ENCODE assay signal across 4 cellular contexts in the genomic region with DNA sequence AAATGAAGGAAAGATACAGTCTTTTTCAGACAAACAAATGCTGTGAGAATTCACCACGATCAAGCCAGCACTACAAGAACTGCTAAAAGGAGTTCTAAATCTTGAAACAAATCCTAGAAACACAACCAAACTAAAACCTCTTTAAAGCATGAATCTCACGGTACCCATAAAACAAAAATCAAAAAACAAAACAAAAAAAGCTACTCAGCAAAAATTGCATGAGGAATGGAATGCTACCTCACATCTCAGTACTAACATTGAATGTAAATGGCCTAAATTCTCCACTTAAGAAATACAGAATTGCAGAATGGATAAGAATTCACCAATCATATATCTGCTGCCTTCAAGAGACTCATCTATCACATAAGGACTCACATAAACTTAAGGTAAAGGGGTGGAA.
TF ChIP-seq lines count a peak whose summit lies in the region.

No MANE protein-coding gene starts in this region.

TF ChIP-seq in HepG2, 621 proteins besides CTCF, POLR2A, EP300 and RAD21:
- peak; percentile 77 for TF ChIP-seq MAFF (IDR thresholded peaks at IDR 0.05; ENCODE audit: low read depth, low read length)
- no peak for TF ChIP-seq EZH2 (conservative IDR thresholded peaks at IDR 0.05; ENCODE audit: low read depth, low read length)
- TF ChIP-seq MAFK (conservative IDR thresholded peaks at IDR 0.05 in 1 of 2, IDR thresholded peaks at IDR 0.05 in 1 of 2; ENCODE audit: low read length in 2 of 2), result peak; percentile 69 to 83; a peak in 3 of 4 replicates
TF ChIP-seq in HepG2: peak in this region for 2.

TF ChIP-seq in A549, 52 proteins besides CTCF, POLR2A, EP300 and RAD21:
- TF ChIP-seq ZFP36 (IDR thresholded peaks at IDR 0.05; ENCODE audit: borderline replicate concordance, partially characterized antibody) (no peak), MAFK (IDR thresholded peaks at IDR 0.05; ENCODE audit: partially characterized antibody) (peak; percentile 63)

TF ChIP-seq in IMR-90, 13 proteins besides CTCF, POLR2A, EP300 and RAD21:
- TF ChIP-seq NFE2L2 (IDR thresholded peaks at IDR 0.05; ENCODE audit: low read depth, low read length) (no peak), CHD1 (IDR thresholded peaks at IDR 0.05; ENCODE audit: low read depth, low read length) (no peak), MAFK (IDR thresholded peaks at IDR 0.05; ENCODE audit: low read depth, low read length) (peak; percentile 66)

TF ChIP-seq in K562, 482 proteins besides CTCF, POLR2A, EP300 and RAD21:
- TF ChIP-seq FOXA1 (IDR thresholded peaks at IDR 0.05; ENCODE audit: borderline replicate concordance), result no peak
- no peak for TF ChIP-seq ERF (CRISPR knock-in tag; IDR thresholded peaks at IDR 0.05)
- TF ChIP-seq, protein P1, sequence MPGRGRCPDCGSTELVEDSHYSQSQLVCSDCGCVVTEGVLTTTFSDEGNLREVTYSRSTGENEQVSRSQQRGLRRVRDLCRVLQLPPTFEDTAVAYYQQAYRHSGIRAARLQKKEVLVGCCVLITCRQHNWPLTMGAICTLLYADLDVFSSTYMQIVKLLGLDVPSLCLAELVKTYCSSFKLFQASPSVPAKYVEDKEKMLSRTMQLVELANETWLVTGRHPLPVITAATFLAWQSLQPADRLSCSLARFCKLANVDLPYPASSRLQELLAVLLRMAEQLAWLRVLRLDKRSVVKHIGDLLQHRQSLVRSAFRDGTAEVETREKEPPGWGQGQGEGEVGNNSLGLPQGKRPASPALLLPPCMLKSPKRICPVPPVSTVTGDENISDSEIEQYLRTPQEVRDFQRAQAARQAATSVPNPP (IDR thresholded peaks at IDR 0.05; ENCODE audit: borderline replicate concordance, insufficient read depth, insufficient read length), result no peak
- no peak for TF ChIP-seq MTA1 (IDR thresholded peaks at IDR 0.05; ENCODE audit: borderline replicate concordance)
- no peak for TF ChIP-seq ZSCAN32 (CRISPR knock-in tag; IDR thresholded peaks at IDR 0.05)
- TF ChIP-seq MAFF (IDR thresholded peaks at IDR 0.05; ENCODE audit: low read length), result peak; percentile 46
- no peak for TF ChIP-seq RBM25 (IDR thresholded peaks at IDR 0.05; ENCODE audit: low read depth, low read length, severe bottlenecking)
- TF ChIP-seq ZNF778 (CRISPR knock-in tag; IDR thresholded peaks at IDR 0.05), result no peak
- TF ChIP-seq, protein P2, sequence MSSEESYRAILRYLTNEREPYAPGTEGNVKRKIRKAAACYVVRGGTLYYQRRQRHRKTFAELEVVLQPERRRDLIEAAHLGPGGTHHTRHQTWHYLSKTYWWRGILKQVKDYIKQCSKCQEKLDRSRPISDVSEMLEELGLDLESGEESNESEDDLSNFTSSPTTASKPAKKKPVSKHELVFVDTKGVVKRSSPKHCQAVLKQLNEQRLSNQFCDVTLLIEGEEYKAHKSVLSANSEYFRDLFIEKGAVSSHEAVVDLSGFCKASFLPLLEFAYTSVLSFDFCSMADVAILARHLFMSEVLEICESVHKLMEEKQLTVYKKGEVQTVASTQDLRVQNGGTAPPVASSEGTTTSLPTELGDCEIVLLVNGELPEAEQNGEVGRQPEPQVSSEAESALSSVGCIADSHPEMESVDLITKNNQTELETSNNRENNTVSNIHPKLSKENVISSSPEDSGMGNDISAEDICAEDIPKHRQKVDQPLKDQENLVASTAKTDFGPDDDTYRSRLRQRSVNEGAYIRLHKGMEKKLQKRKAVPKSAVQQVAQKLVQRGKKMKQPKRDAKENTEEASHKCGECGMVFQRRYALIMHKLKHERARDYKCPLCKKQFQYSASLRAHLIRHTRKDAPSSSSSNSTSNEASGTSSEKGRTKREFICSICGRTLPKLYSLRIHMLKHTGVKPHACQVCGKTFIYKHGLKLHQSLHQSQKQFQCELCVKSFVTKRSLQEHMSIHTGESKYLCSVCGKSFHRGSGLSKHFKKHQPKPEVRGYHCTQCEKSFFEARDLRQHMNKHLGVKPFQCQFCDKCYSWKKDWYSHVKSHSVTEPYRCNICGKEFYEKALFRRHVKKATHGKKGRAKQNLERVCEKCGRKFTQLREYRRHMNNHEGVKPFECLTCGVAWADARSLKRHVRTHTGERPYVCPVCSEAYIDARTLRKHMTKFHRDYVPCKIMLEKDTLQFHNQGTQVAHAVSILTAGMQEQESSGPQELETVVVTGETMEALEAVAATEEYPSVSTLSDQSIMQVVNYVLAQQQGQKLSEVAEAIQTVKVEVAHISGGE (CRISPR knock-in tag; IDR thresholded peaks at IDR 0.05), result no peak
- TF ChIP-seq, protein P3, sequence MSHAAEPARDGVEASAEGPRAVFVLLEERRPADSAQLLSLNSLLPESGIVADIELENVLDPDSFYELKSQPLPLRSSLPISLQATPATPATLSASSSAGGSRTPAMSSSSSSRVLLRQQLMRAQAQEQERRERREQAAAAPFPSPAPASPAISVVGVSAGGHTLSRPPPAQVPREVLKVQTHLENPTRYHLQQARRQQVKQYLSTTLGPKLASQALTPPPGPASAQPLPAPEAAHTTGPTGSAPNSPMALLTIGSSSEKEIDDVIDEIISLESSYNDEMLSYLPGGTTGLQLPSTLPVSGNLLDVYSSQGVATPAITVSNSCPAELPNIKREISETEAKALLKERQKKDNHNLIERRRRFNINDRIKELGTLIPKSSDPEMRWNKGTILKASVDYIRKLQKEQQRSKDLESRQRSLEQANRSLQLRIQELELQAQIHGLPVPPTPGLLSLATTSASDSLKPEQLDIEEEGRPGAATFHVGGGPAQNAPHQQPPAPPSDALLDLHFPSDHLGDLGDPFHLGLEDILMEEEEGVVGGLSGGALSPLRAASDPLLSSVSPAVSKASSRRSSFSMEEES (CRISPR knock-in tag; IDR thresholded peaks at IDR 0.05), result no peak
- no peak for TF ChIP-seq FUS (optimal IDR thresholded peaks at IDR 0.05; ENCODE audit: low read depth, low read length)
- TF ChIP-seq C11orf30 (IDR thresholded peaks at IDR 0.05; ENCODE audit: low read depth), result peak; percentile 76
- no peak for TF ChIP-seq FOSL1 (tag; conservative IDR thresholded peaks at IDR 0.05)
- TF ChIP-seq MAFG (tag; conservative IDR thresholded peaks at IDR 0.05), result peak; percentile 30; the same call in 1 of the 2 replicates
- TF ChIP-seq MAFK (IDR thresholded peaks at IDR 0.05; ENCODE audit: low read length), result peak; percentile 25; the same call in 1 of the 2 replicates
- TF ChIP-seq CHD1 (IDR thresholded peaks at IDR 0.05; ENCODE audit: low read length), result no peak
- peak; percentile 86 for TF ChIP-seq ZNF316 (IDR thresholded peaks at IDR 0.05)
- no peak for TF ChIP-seq ZBTB7A (IDR thresholded peaks at IDR 0.05; ENCODE audit: borderline replicate concordance, control insufficient read depth, low read depth, low read length)
- no peak for TF ChIP-seq ZSCAN29 (IDR thresholded peaks at IDR 0.05)
- no peak for TF ChIP-seq RHOXF2B (CRISPR knock-in tag; conservative IDR thresholded peaks at IDR 0.05)
- no peak for TF ChIP-seq ILF3 (IDR thresholded peaks at IDR 0.05; ENCODE audit: borderline replicate concordance)
- TF ChIP-seq GTF2F1 (IDR thresholded peaks at IDR 0.05; ENCODE audit: low read depth, low read length), result no peak
